4 cellular contexts compared by ENCODE assay signal in genomic region chr3:195816276-195816913, GRCh38. TPM values are rescaled to one million over a fixed set of nuclear protein-coding genes. Genes with fewer than 3 reads are reported as not detected.
"Had no signal": no experiment of that assay in that cellular context is flagged by ENCODE, and none has a peak within 500 bp of the region (broad histone marks: within the 10 kb centered on the region; RNA-seq: fewer than 3 reads in every experiment).

No MANE protein-coding gene starts in this region.

RNA-seq across cellular contexts. Expression of gene MUC4, which starts 4.7 kb away (rescaled TPM):
- total RNA-seq: ascending aorta, cardiac muscle cell, foreskin keratinocyte, T-helper 17 cell had no signal
- polyA plus RNA-seq: foreskin keratinocyte had no signal
